Comparison of ENCODE assay signal across 13 cellular contexts in the genomic region with DNA sequence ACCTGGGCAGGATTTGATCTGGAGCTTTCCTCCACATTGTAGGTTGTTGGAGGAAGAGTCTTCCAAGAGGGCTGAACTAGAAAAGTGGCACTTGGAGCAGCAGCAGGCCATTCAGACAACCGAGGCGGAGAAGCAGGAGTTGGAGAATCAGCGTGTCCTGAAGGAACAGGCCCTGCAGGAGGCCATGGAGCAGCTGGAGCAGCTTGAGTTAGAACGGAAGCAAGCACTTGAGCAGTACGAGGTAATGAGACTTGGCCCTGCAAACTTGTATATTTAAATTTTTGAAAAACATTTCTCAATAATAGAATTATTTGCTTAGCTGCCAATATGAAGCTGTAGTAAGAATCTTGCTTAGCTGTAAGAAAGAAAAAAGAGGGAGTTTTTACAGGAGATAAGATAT.
DNase-seq lines count a peak whose midpoint lies in the region; ATAC-seq and TF ChIP-seq lines count a peak whose summit lies in the region.
"Had no signal": no experiment of that assay in that cellular context is flagged by ENCODE, and none has a peak within 500 bp of the region (broad histone marks: within the 10 kb centered on the region; RNA-seq: fewer than 3 reads in every experiment).

No MANE protein-coding gene starts in this region.

- no peak overlapping the region for H4K91ac ChIP-seq in H9 (ENCODE audit: insufficient read length, low read depth, low read length)

- H4K8ac ChIP-seq in H9 (replicated peaks; ENCODE audit: insufficient read length, low read depth, low read length), result no peak overlapping the region

- intact Hi-C loops in left lung (cut with DNase I), result no loop called here
- intact Hi-C loops in stomach (cut with DNase I; ENCODE audit: low total_unique reads), result loop anchor here (10.0 kb wide), 1 partner anchor 123 kb away; no protein-coding TSS in a partner anchor
- intact Hi-C loops in right lobe of liver (cut with DNase I), result loop anchor here in 1 of 2 donors (10.0 kb wide), 1 partner anchor 213 kb away; no protein-coding TSS in a partner anchor

- peaks cover 27 to 46% (median 45%) of the 10 kb centered on the region in 3 experiments for H3K36me3 Mint-ChIP-seq in H9 (ENCODE audit: insufficient read depth in 1 of 3, low read depth in 3 of 3)

- no peaks in the 10 kb centered on the region; the same call in 1 of the 2 replicates for H3K27me3 Mint-ChIP-seq in H9 (ENCODE audit: low read depth)

- no peak overlapping the region for H3K14ac ChIP-seq in H9 (ENCODE audit: insufficient read depth, low read length)

- H4K20me1 ChIP-seq in H9 (ENCODE audit: control insufficient read depth, insufficient read depth, insufficient read length) (no peaks in the 10 kb centered on the region), hepatocyte (ENCODE audit: insufficient read depth, poor library complexity, severe bottlenecking) (no peaks in the 10 kb centered on the region)

- H3K9ac ChIP-seq in H9 (ENCODE audit: extremely low read depth, insufficient read length, low read length), result no peak overlapping the region

- H3K79me2 ChIP-seq in H9 (ENCODE audit: insufficient read depth, low read length) (no peaks in the 10 kb centered on the region), hepatocyte (no peaks in the 10 kb centered on the region)

- H3K27me3 ChIP-seq in H9 (ENCODE audit: insufficient read depth, low read length) (no peaks in the 10 kb centered on the region), left lung (no peaks in the 10 kb centered on the region), stomach (no peaks in the 10 kb centered on the region), hepatocyte (no peaks in the 10 kb centered on the region), right lobe of liver (no peaks in the 10 kb centered on the region)
- H3K27me3 ChIP-seq: heart right ventricle had no signal

- peak overlapping the region in 2 of 3 experiments; percentile 57 to 95; a peak in 4 of 7 replicates for H3K27ac Mint-ChIP-seq in H9
- H3K27ac Mint-ChIP-seq: T-helper 1 cell treated with Interleukin-12 subunit alpha and Interleukin-12 subunit beta and Interleukin-4 antibody, amounts not matched to agents 30 μg/mL and 1 μg/mL, for 36 hours had no signal

- ATAC-seq in left lung (peak; percentile 78), HG02840 (IDR thresholded peaks at IDR 0.05; ENCODE audit: low FRiP score, unreplicated experiment) (no peak), right lobe of liver (no peak)
- ATAC-seq in activated CD4-positive, CD25-positive, alpha-beta regulatory T cell treated with anti-CD3 and anti-CD28 coated beads, Interleukin-2, amount 50 U/mL, for 24 hours, result no peak

- H3K9me2 ChIP-seq in hepatocyte (replicated peaks; ENCODE audit: insufficient read depth), result no peaks in the 10 kb centered on the region

- CTCF ChIA-PET in RWPE1 (lab: Yijun Ruan, JAX), result interaction anchor here (0.6 to 1.4 kb wide), 5 partner anchors 10 to 578 kb away, joined by 3 to 5 read pairs (median 3); no protein-coding TSS in a partner anchor

- no peaks in the 10 kb centered on the region for H3K9me3 ChIP-seq in H9 (ENCODE audit: control insufficient read depth, low read depth, low read length)
- H3K9me3 ChIP-seq in left lung, result no peaks in the 10 kb centered on the region
- no peaks in the 10 kb centered on the region for H3K9me3 ChIP-seq in stomach
- no peaks in the 10 kb centered on the region for H3K9me3 ChIP-seq in hepatocyte (ENCODE audit: low read depth)
- no peaks in the 10 kb centered on the region for H3K9me3 ChIP-seq in right lobe of liver
- H3K9me3 ChIP-seq: heart right ventricle, mucosa of descending colon had no signal

- H3K27ac ChIP-seq in H9 (ENCODE audit: insufficient read length, low read depth, low read length) (no peak overlapping the region), RWPE1 (peak overlapping the region; percentile 29; the same call in 1 of the 2 replicates), left lung (peak overlapping the region; percentile 31 to 61), stomach (peak overlapping the region in 3 of 5 donors; percentile 3 to 52 (median 20)), hepatocyte (no peak overlapping the region), right lobe of liver (no peak overlapping the region)

- H3K4me3 Mint-ChIP-seq in H9, result no peak overlapping the region
- H3K4me3 Mint-ChIP-seq: brain; T-helper 1 cell treated with Interleukin-12 subunit alpha and Interleukin-12 subunit beta and Interleukin-4 antibody, amounts not matched to agents 30 μg/mL and 1 μg/mL, for 36 hours had no signal

- no CpG with 5 or more reads among the region's 5 CpGs for WGBS in H9 (ENCODE audit: extremely low coverage, insufficient read length, low lambda C conversion rate)
- WGBS in stomach, 5 donors, result 50 to 80% (median 70%) methylated on average over 5 of the region's 5 CpGs
- WGBS in hepatocyte (ENCODE audit: low lambda C conversion rate, missing lambda C conversion rate), result 86% methylated on average over 5 of the region's 5 CpGs
- 77% methylated on average over 5 of the region's 5 CpGs for WGBS in right lobe of liver (ENCODE audit: insufficient coverage, low coverage, low lambda C conversion rate, missing lambda C conversion rate)

- no peak overlapping the region for H2AFZ ChIP-seq in H9 (ENCODE audit: low read length)
- no peak overlapping the region for H2AFZ ChIP-seq in hepatocyte

- no peaks in the 10 kb centered on the region for H3K4me1 ChIP-seq in H9 (ENCODE audit: insufficient read depth, low read length)
- peaks cover 11 to 29% of the 10 kb centered on the region in 2 donors for H3K4me1 ChIP-seq in left lung
- H3K4me1 ChIP-seq in stomach, result peaks cover 0 to 25% (median 9%) of the 10 kb centered on the region in 4 donors
- H3K4me1 ChIP-seq in hepatocyte (ENCODE audit: insufficient read depth), result no peaks in the 10 kb centered on the region
- H3K4me1 ChIP-seq in right lobe of liver, result no peaks in the 10 kb centered on the region

- no peak overlapping the region for H2BK12ac ChIP-seq in H9 (ENCODE audit: insufficient read length, low read depth, low read length)

- H2BK15ac ChIP-seq in H9 (ENCODE audit: low read depth, low read length), result no peak overlapping the region

- H3K36me3 ChIP-seq in left lung, result peaks cover 0 to 60% of the 10 kb centered on the region in 2 donors
- H3K36me3 ChIP-seq in stomach, result peaks cover 5 to 59% (median 36%) of the 10 kb centered on the region in 4 donors
- H3K36me3 ChIP-seq in hepatocyte (replicated peaks; ENCODE audit: insufficient read depth, low read depth), result no peaks in the 10 kb centered on the region
- peaks cover 0 to 3% (median under 1%) of the 10 kb centered on the region in 4 donors for H3K36me3 ChIP-seq in right lobe of liver

- no peak overlapping the region for H2BK5ac ChIP-seq in H9 (ENCODE audit: insufficient read length, low read length)

- H3K79me1 ChIP-seq in H9 (ENCODE audit: insufficient read depth, low read depth, low read length, poor library complexity, severe bottlenecking), result no peaks in the 10 kb centered on the region

- TF ChIP-seq POLR2A in stomach (IDR thresholded peaks at IDR 0.05), result no peak
- no peak for TF ChIP-seq POLR2A in right lobe of liver (IDR thresholded peaks at IDR 0.05)

- H3K23ac ChIP-seq in H9 (ENCODE audit: insufficient read length, low read depth, low read length), result no peak overlapping the region

- H3K18ac ChIP-seq in H9 (ENCODE audit: insufficient read length, low read depth, low read length), result no peak overlapping the region

- peaks cover 14 to 15% of the 10 kb centered on the region in 2 experiments for H3K4me1 Mint-ChIP-seq in H9
- H3K4me1 Mint-ChIP-seq: brain had no signal

- H2BK20ac ChIP-seq in H9 (ENCODE audit: low read depth, low read length, poor library complexity, severe bottlenecking), result no peak overlapping the region

- no peaks in the 10 kb centered on the region for H3K23me2 ChIP-seq in H9 (ENCODE audit: insufficient read length, low read depth, low read length, poor library complexity, severe bottlenecking)

- no peak for DNase-seq in H9
- no peak for DNase-seq in RWPE1 (ENCODE audit: low spot score)
- peak in 1 of 2 donors; percentile 54 for DNase-seq in left lung
- no peak for DNase-seq in stomach
- no peak for DNase-seq in hepatocyte (ENCODE audit: low spot score)
- DNase-seq in right lobe of liver, result no peak
- DNase-seq: Right ventricle myocardium superior had no signal

- no peak for TF ChIP-seq EP300 in stomach (IDR thresholded peaks at IDR 0.05)

- H4K5ac ChIP-seq in H9 (ENCODE audit: insufficient read length, low read depth, low read length), result no peak overlapping the region

- peaks cover 0 to 2% of the 10 kb centered on the region in 2 experiments; a peak in 1 of 5 replicates for H3K9me3 Mint-ChIP-seq in H9
- H3K9me3 Mint-ChIP-seq: brain; T-helper 1 cell treated with Interleukin-12 subunit alpha and Interleukin-12 subunit beta and Interleukin-4 antibody, amounts not matched to agents 30 μg/mL and 1 μg/mL, for 36 hours had no signal

- H3K4me2 ChIP-seq in H9 (ENCODE audit: insufficient read depth, insufficient read length, low read length) (no peak overlapping the region), hepatocyte (no peak overlapping the region)

- POLR2A ChIA-PET in RWPE1 (lab: Yijun Ruan, JAX; ENCODE audit: low non-redundant PET), result no interaction called here

- no peak overlapping the region for H2AK5ac ChIP-seq in H9 (ENCODE audit: insufficient read length, low read length)

- no peak overlapping the region for H3K56ac ChIP-seq in H9 (ENCODE audit: insufficient read length, low read depth, low read length)

- no peak overlapping the region for H2BK120ac ChIP-seq in H9 (ENCODE audit: low read depth, low read length, poor library complexity, severe bottlenecking)

- TF ChIP-seq CTCF in H9 (conservative IDR thresholded peaks at IDR 0.05), result no peak
- TF ChIP-seq CTCF in RWPE1 (conservative IDR thresholded peaks at IDR 0.05; ENCODE audit: low read depth), result no peak
- no peak for TF ChIP-seq CTCF in left lung (IDR thresholded peaks at IDR 0.05)
- no peak for TF ChIP-seq CTCF in stomach (IDR thresholded peaks at IDR 0.05)
- no peak for TF ChIP-seq CTCF in hepatocyte (IDR thresholded peaks at IDR 0.05; ENCODE audit: poor library complexity)
- TF ChIP-seq CTCF in right lobe of liver (IDR thresholded peaks at IDR 0.05), result no peak

- H3K4me3 ChIP-seq in left lung (no peak overlapping the region), stomach (no peak overlapping the region), hepatocyte (no peak overlapping the region), right lobe of liver (no peak overlapping the region)
- H3K4me3 ChIP-seq: heart right ventricle, mucosa of descending colon had no signal

- no peak overlapping the region for H3K4ac ChIP-seq in H9 (ENCODE audit: low read depth, low read length)

- H3T11ph ChIP-seq in H9 (ENCODE audit: low read length), result no peak overlapping the region

Comparison
In these comparisons a context has a peak if more than half of its experiments do, and no peak if none do; other contexts are left out.
1. H3K27ac ChIP-seq: peak in RWPE1 (single experiment), left lung (2 of 2) and stomach (3 of 5); none in H9 (single experiment), hepatocyte (single experiment) and right lobe of liver (0 of 3).